In the genomic region with DNA sequence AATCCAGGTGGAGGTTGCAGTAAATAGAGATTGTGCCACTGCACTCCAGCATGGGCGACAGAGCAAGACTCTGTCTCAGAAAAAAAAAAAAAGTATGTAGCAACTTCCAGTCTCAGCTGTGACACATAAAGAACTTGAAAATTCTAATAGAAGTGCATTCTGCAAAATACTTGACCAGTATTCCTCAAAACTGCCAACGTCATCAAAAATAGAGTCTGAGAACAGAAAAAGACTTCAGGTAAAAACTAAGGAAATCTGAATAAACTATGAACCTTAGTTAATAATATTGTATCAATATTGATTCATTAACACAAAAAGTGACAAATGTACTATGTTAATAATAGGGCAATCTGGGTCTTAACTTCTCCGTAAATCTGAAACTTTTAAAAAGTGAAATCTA, we compare ENCODE assay signal across 9 cellular contexts.
"Had no signal": no experiment of that assay in that cellular context is flagged by ENCODE, and none has a peak within 500 bp of the region (broad histone marks: within the 10 kb centered on the region; RNA-seq: fewer than 3 reads in every experiment).

No MANE protein-coding gene starts in this region.

- H3K9me3 ChIP-seq: HAP-1 had no signal

- H3K4me3 Mint-ChIP-seq: HFFc6 had no signal

- H3K36me3 ChIP-seq: HAP-1 had no signal

- H3K27ac ChIP-seq: GM23248, KMS-11 had no signal

- H3K9ac ChIP-seq: GM23248, KMS-11 had no signal

- FAIRE-seq: HTR-8/SVneo had no signal

- ATAC-seq: HCT116 had no signal

- H3K4me2 ChIP-seq: KMS-11 had no signal

- DNase-seq: GM23248, GOT3, H7, HFFc6, KBM-7 had no signal

- H2AFZ ChIP-seq: GM23248 had no signal

- H3K4me3 ChIP-seq: GM23248, HAP-1 had no signal

- H3K4me1 ChIP-seq: HAP-1 had no signal
